ENCODE assay signal across 11 cellular contexts in the genomic region with DNA sequence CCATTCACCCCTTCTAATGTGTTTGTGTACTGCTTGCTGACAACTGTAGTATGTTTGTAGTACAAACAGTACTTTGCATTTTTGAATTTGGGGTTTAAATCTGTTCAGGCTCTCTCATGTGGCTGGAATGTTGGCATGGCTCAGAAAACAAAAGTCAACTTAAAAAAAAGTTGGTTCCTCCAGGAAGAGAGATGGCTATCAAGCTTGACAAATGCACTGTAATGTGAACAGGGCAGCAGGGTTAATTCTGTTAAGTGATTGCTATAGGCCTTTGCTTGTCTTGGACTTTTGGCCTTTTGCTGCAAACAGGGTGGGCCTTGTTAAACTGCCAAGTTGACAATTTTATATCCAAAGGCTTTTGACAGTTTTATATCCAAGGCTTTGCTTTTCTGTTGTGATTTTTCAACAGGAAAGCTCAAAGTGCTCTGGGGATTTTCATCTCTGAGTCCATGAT.
DNase-seq lines count a peak whose midpoint lies in the region; FAIRE-seq and TF ChIP-seq lines count a peak whose summit lies in the region.
"Had no signal": no experiment of that assay in that cellular context is flagged by ENCODE, and none has a peak within 500 bp of the region (broad histone marks: within the 10 kb centered on the region; RNA-seq: fewer than 3 reads in every experiment).

No MANE protein-coding gene starts in this region.

- FAIRE-seq in urothelium cell line (lab: Jason Lieb, UNC) = peak; percentile 9

- no peaks in the 10 kb centered on the region for H3K36me3 ChIP-seq in esophagus squamous epithelium
- H3K36me3 ChIP-seq in mesendoderm (ENCODE audit: control insufficient read depth, insufficient read depth, low read length) = no peaks in the 10 kb centered on the region
- H3K36me3 ChIP-seq in CD8-positive, alpha-beta memory T cell (ENCODE audit: insufficient read depth, low read length) = no peaks in the 10 kb centered on the region
- H3K36me3 ChIP-seq in spleen = no peaks in the 10 kb centered on the region

- H3K79me1 ChIP-seq in mesendoderm (ENCODE audit: low read length) = no peaks in the 10 kb centered on the region

- peaks cover 23 to 54% (median 50%) of the 10 kb centered on the region in 3 donors for H3K4me1 Mint-ChIP-seq in CD8-positive, alpha-beta memory T cell
- H3K4me1 Mint-ChIP-seq: naive B cell had no signal

- no peaks in the 10 kb centered on the region for H3K27me3 Mint-ChIP-seq in CD8-positive, alpha-beta memory T cell
- H3K27me3 Mint-ChIP-seq: naive B cell had no signal

- H3K36me3 Mint-ChIP-seq in CD8-positive, alpha-beta memory T cell = peaks cover 15 to 29% (median 23%) of the 10 kb centered on the region in 3 donors

- H3K27ac ChIP-seq in esophagus squamous epithelium (peak overlapping the region; percentile 16 to 85 (median 76)), mesendoderm (ENCODE audit: low read depth, low read length) (no peak overlapping the region), spleen (peak overlapping the region in 3 of 8 donors; percentile 12 to 40 (median 30))
- no peak overlapping the region for H3K27ac ChIP-seq in CD8-positive, alpha-beta memory T cell (ENCODE audit: low read depth, low read length)

- H2BK120ac ChIP-seq in mesendoderm (ENCODE audit: low read depth, low read length) = no peak overlapping the region

- H3K4me2 ChIP-seq in mesendoderm (ENCODE audit: low read length) = no peak overlapping the region

- no peak overlapping the region for H3K9ac ChIP-seq in mesendoderm (ENCODE audit: low read length)

- no peak overlapping the region for H3K4me3 ChIP-seq in esophagus squamous epithelium
- no peak overlapping the region for H3K4me3 ChIP-seq in mesendoderm (ENCODE audit: low read length)
- no peak overlapping the region for H3K4me3 ChIP-seq in CD8-positive, alpha-beta memory T cell (ENCODE audit: low read length)
- no peak overlapping the region for H3K4me3 ChIP-seq in spleen

- TF ChIP-seq CTCF in esophagus squamous epithelium (IDR thresholded peaks at IDR 0.05) (no peak), spleen (IDR thresholded peaks at IDR 0.05 in 8 of 11, conservative IDR thresholded peaks at IDR 0.05 in 3 of 11) (no peak)

- peak; percentile 72 for DNase-seq in M059J (ENCODE audit: low read depth)
- DNase-seq in esophagus squamous epithelium (lab: John Stamatoyannopoulos, UW) = no peak
- DNase-seq in mesendoderm = peak; percentile 33
- DNase-seq in urothelium cell line (ENCODE audit: low spot score) = no peak
- DNase-seq in stimulated activated naive CD4-positive, alpha-beta T cell (lab: John Stamatoyannopoulos, UW) = no peak
- DNase-seq in NCI-H146 (lab: John Stamatoyannopoulos, UW) = no peak
- no peak for DNase-seq in CD8-positive, alpha-beta memory T cell
- DNase-seq in spleen = no peak
- DNase-seq: naive B cell; NK-92 treated with Interleukin-12 subunit alpha and Interleukin-12 subunit beta, amount 100 ng/mL, for 24 hours had no signal

- H3K18ac ChIP-seq in mesendoderm (ENCODE audit: low read length) = no peak overlapping the region

- H2BK15ac ChIP-seq in mesendoderm (replicated peaks; ENCODE audit: low read depth) = no peak overlapping the region

- no peak overlapping the region for H3K4me3 Mint-ChIP-seq in CD8-positive, alpha-beta memory T cell
- H3K4me3 Mint-ChIP-seq: activated T-helper 1 cell treated with anti-CD3 and anti-CD28 coated beads, Interleukin-12 subunit alpha, Interleukin-12 subunit beta, Interleukin-2, Interleukin-4 antibody, amounts not matched to agents 30 ng/mL and 10 ng/mL and 1 ng/mL, durations not matched to agents 14 hours and 24 hours and 36 hours; naive B cell had no signal

- no peak for TF ChIP-seq POLR2A in esophagus squamous epithelium (IDR thresholded peaks at IDR 0.05)
- TF ChIP-seq POLR2A in spleen (IDR thresholded peaks at IDR 0.05) = no peak

- H3K4me1 ChIP-seq in esophagus squamous epithelium (peaks cover 0 to 30% (median 0%) of the 10 kb centered on the region in 3 donors), mesendoderm (ENCODE audit: control insufficient read depth, low read depth, low read length) (no peaks in the 10 kb centered on the region), spleen (peaks cover 0 to 16% (median 3%) of the 10 kb centered on the region in 6 donors)
- H3K4me1 ChIP-seq in CD8-positive, alpha-beta memory T cell (ENCODE audit: insufficient read depth, low read length) = no peaks in the 10 kb centered on the region

- no peak overlapping the region for H4K8ac ChIP-seq in mesendoderm (ENCODE audit: low read depth, low read length)

- no peaks in the 10 kb centered on the region for H3K79me2 ChIP-seq in mesendoderm (ENCODE audit: control insufficient read depth, insufficient read depth, low read length)

- no peak overlapping the region for H4K5ac ChIP-seq in mesendoderm (ENCODE audit: low read length)

- H3K56ac ChIP-seq in mesendoderm (ENCODE audit: low read length) = no peak overlapping the region

- H3K27me3 ChIP-seq in esophagus squamous epithelium (no peaks in the 10 kb centered on the region), mesendoderm (ENCODE audit: insufficient read depth, low read length, poor library complexity) (no peaks in the 10 kb centered on the region), spleen (replicated peaks in 1 of 7) (no peaks in the 10 kb centered on the region)
- no peaks in the 10 kb centered on the region for H3K27me3 ChIP-seq in CD8-positive, alpha-beta memory T cell (ENCODE audit: insufficient read depth, low read length, poor library complexity, severe bottlenecking)

- H2AK5ac ChIP-seq in mesendoderm (ENCODE audit: low read length) = no peak overlapping the region

- CTCF ChIA-PET in CD8-positive, alpha-beta memory T cell (lab: Charles Lee) = no interaction called here

- no peaks in the 10 kb centered on the region for H3K9me3 Mint-ChIP-seq in CD8-positive, alpha-beta memory T cell
- H3K9me3 Mint-ChIP-seq: activated T-helper 1 cell treated with anti-CD3 and anti-CD28 coated beads, Interleukin-12 subunit alpha, Interleukin-12 subunit beta, Interleukin-2, Interleukin-4 antibody, amounts not matched to agents 30 ng/mL and 10 ng/mL and 1 ng/mL, durations not matched to agents 14 hours and 24 hours and 36 hours had no signal

- no peak overlapping the region for H3K27ac Mint-ChIP-seq in CD8-positive, alpha-beta memory T cell
- H3K27ac Mint-ChIP-seq: activated T-helper 1 cell treated with anti-CD3 and anti-CD28 coated beads, Interleukin-12 subunit alpha, Interleukin-12 subunit beta, Interleukin-2, Interleukin-4 antibody, amounts not matched to agents 30 ng/mL and 10 ng/mL and 1 ng/mL, durations not matched to agents 14 hours and 24 hours and 36 hours; naive B cell had no signal

- POLR2A ChIA-PET in CD8-positive, alpha-beta memory T cell (lab: Charles Lee) = no interaction called here

- no peak overlapping the region for H3K23ac ChIP-seq in mesendoderm (ENCODE audit: low read length)

- intact Hi-C loops in esophagus squamous epithelium (cut with DNase I) (no loop called here), spleen (cut with DNase I; ENCODE audit: low total_unique reads) (no loop called here)

- H2BK5ac ChIP-seq in mesendoderm (ENCODE audit: low read length) = no peak overlapping the region

- H3K9me3 ChIP-seq in esophagus squamous epithelium (no peaks in the 10 kb centered on the region), spleen (no peaks in the 10 kb centered on the region)
- H3K9me3 ChIP-seq in CD8-positive, alpha-beta memory T cell (ENCODE audit: low read length) = no peaks in the 10 kb centered on the region

- H3K4ac ChIP-seq in mesendoderm (ENCODE audit: low read depth, low read length) = no peak overlapping the region

Comparison
In these comparisons a context has a peak if more than half of its experiments do, and no peak if none do; other contexts are left out.
1. DNase-seq: peak in M059J (single experiment) and mesendoderm (single experiment); none in esophagus squamous epithelium (single experiment), urothelium cell line (single experiment), stimulated activated naive CD4-positive, alpha-beta T cell (0 of 6), NCI-H146 (single experiment), CD8-positive, alpha-beta memory T cell (0 of 5) and spleen (single experiment).
2. H3K27ac ChIP-seq: peak in esophagus squamous epithelium (4 of 4); none in mesendoderm (single experiment) and CD8-positive, alpha-beta memory T cell (single experiment).